10 cellular contexts compared by ENCODE assay signal in genomic region chr6:90222724-90223198, GRCh38.
A peak's percentile ranks its signal among the peaks of the same experiment; 100 is the strongest.
DNase-seq lines count a peak whose midpoint lies in the region; ATAC-seq, FAIRE-seq and TF ChIP-seq lines count a peak whose summit lies in the region.
"Had no signal": no experiment of that assay in that cellular context is flagged by ENCODE, and none has a peak within 500 bp of the region (broad histone marks: within the 10 kb centered on the region; RNA-seq: fewer than 3 reads in every experiment).

No MANE protein-coding gene starts in this region.

- H3K4me1 ChIP-seq in HepG2 (ENCODE audit: insufficient read depth, low read length) (peaks cover 12% of the 10 kb centered on the region), right lobe of liver (peaks cover 0 to 13% (median 3%) of the 10 kb centered on the region in 4 donors)

- WGBS in HepG2 (ENCODE audit: low lambda C conversion rate), result 52% methylated on average over 10 of the region's 10 CpGs
- 97% methylated on average over 10 of the region's 10 CpGs for WGBS in right lobe of liver (ENCODE audit: insufficient coverage, low coverage, low lambda C conversion rate, missing lambda C conversion rate)

- no peak for TF ChIP-seq RAD21 in HepG2 (CRISPR knock-in tag; IDR thresholded peaks at IDR 0.05)

- no peaks in the 10 kb centered on the region for H4K20me1 ChIP-seq in HepG2 (ENCODE audit: insufficient read depth, low read length)

- CTCF ChIA-PET in HepG2 (lab: Yijun Ruan, JAX; ENCODE audit: low intra/inter-chr PET ratio, low total read pairs), result no interaction called here

- no TSS peak for BruUV-seq in HepG2 (replicated peaks; lab: Mats Ljungman, UMichigan)

- H3K9me3 ChIP-seq in HepG2 (ENCODE audit: low read length) (no peaks in the 10 kb centered on the region), right lobe of liver (no peaks in the 10 kb centered on the region)

- FAIRE-seq in HepG2 (lab: Jason Lieb, UNC), result no peak

- no peak overlapping the region for H3K27ac ChIP-seq in HepG2 (ENCODE audit: extremely low read length, insufficient read depth, low read length)
- H3K27ac ChIP-seq in right lobe of liver, result no peak overlapping the region

- H2AFZ ChIP-seq in HepG2 (ENCODE audit: low read length), result no peak overlapping the region

- TF ChIP-seq EP300 in HepG2 (IDR thresholded peaks at IDR 0.05; ENCODE audit: low read depth in 2 of 2, low read length in 2 of 2) (no peak; a peak in 1 of 4 replicates), HepG2 (CRISPR knock-in tag; IDR thresholded peaks at IDR 0.05; ENCODE audit: borderline replicate concordance) (no peak)

- TF ChIP-seq CTCF in HepG2 (CRISPR knock-in tag; IDR thresholded peaks at IDR 0.05) (no peak), right lobe of liver (IDR thresholded peaks at IDR 0.05) (no peak)

- no peaks in the 10 kb centered on the region; a peak in 2 of 5 replicates for H3K27me3 ChIP-seq in HepG2 (ENCODE audit: control insufficient read depth in 1 of 2, insufficient read depth in 2 of 2, low read length in 2 of 2)
- no peaks in the 10 kb centered on the region for H3K27me3 ChIP-seq in right lobe of liver

- peak; percentile 27 for DNase-seq in HepG2 (ENCODE audit: low spot score)
- DNase-seq in right lobe of liver, result no peak
- peak; percentile 39 for DNase-seq in activated T-cell treated with anti-CD3 and anti-CD28 coated beads for 4 hours
- DNase-seq in kidney tubule cell (ENCODE audit: low spot score), result peak; percentile 94
- DNase-seq in C1 segment of cervical spinal cord (lab: John Stamatoyannopoulos, UW), result no peak
- DNase-seq in iPS-NIHi11 (ENCODE audit: low spot score), result no peak
- DNase-seq in DMS153 (lab: John Stamatoyannopoulos, UW), result no peak
- DNase-seq in cerebellum (ENCODE audit: low spot score), result no peak
- DNase-seq: caudate nucleus, Kasumi-1 had no signal

- TF ChIP-seq POLR2A in HepG2 (IDR thresholded peaks at IDR 0.05; ENCODE audit: insufficient read depth in 1 of 2, low read depth in 2 of 2, low read length in 2 of 2) (no peak), right lobe of liver (IDR thresholded peaks at IDR 0.05) (no peak)

- POLR2A ChIA-PET in HepG2 (lab: Yijun Ruan, JAX), result no interaction called here

- intact Hi-C loops in HepG2 (cut with micrococcal nuclease; ENCODE audit: unreplicated experiment) (no loop called here), right lobe of liver (cut with DNase I) (no loop called here)

- no peak overlapping the region for H3K4me2 ChIP-seq in HepG2 (ENCODE audit: low read depth, low read length)

- in situ Hi-C loops in HepG2 (cut with HindIII; ENCODE audit: extremely low pct_ligation_motif_present, low pct_unique_long_range_greater_than_20kb), result no loop called here

- no peak for ATAC-seq in HepG2
- no peak for ATAC-seq in right lobe of liver

- H3K4me3 ChIP-seq in HepG2 (replicated peaks in 1 of 3; ENCODE audit: insufficient read depth in 1 of 3, low read depth in 2 of 3, low read length in 3 of 3) (no peak overlapping the region), right lobe of liver (no peak overlapping the region)

- no peaks in the 10 kb centered on the region for H3K36me3 ChIP-seq in HepG2 (replicated peaks in 1 of 2; ENCODE audit: control insufficient read depth in 1 of 2, insufficient read depth in 2 of 2, low read length in 2 of 2)
- H3K36me3 ChIP-seq in right lobe of liver, result no peaks in the 10 kb centered on the region

- H3K79me2 ChIP-seq in HepG2 (ENCODE audit: insufficient read depth, low read length), result no peaks in the 10 kb centered on the region

- no peak overlapping the region for H3K9ac ChIP-seq in HepG2 (ENCODE audit: insufficient read depth, low read depth, low read length)

TF ChIP-seq in HepG2, 621 proteins besides CTCF, POLR2A, EP300 and RAD21:
- TF ChIP-seq ASH2L (IDR thresholded peaks at IDR 0.05; ENCODE audit: insufficient read length, low read depth, low read length), result no peak
- TF ChIP-seq FOSL2 (CRISPR knock-in tag; IDR thresholded peaks at IDR 0.05), result peak; percentile 89
- TF ChIP-seq TBX3 (IDR thresholded peaks at IDR 0.05; ENCODE audit: borderline replicate concordance), result 0 out of 2 replicates have a peak, but pooled peaks have one; percentile 13
- peak; percentile 18; the same call in 1 of the 2 replicates for TF ChIP-seq TFE3 (CRISPR knock-in tag; IDR thresholded peaks at IDR 0.05)
- no peak for TF ChIP-seq ZNF652 (CRISPR knock-in tag; IDR thresholded peaks at IDR 0.05; ENCODE audit: borderline replicate concordance, low read depth)
- no peak for TF ChIP-seq HNF1A (IDR thresholded peaks at IDR 0.05; ENCODE audit: low read depth)
- no peak for TF ChIP-seq HNF1A (CRISPR knock-in tag; IDR thresholded peaks at IDR 0.05; ENCODE audit: borderline replicate concordance)
- peak; percentile 91 for TF ChIP-seq ZBTB33 (CRISPR knock-in tag; IDR thresholded peaks at IDR 0.05)
- no peak for TF ChIP-seq SYNCRIP (IDR thresholded peaks at IDR 0.05; ENCODE audit: insufficient read depth, low read depth, low read length)
- TF ChIP-seq CHCHD3 (CRISPR knock-in tag; IDR thresholded peaks at IDR 0.05), result no peak
- no peak for TF ChIP-seq PBX2 (CRISPR knock-in tag; IDR thresholded peaks at IDR 0.05)
- TF ChIP-seq FOSL1 (CRISPR knock-in tag; IDR thresholded peaks at IDR 0.05; ENCODE audit: borderline replicate concordance), result peak; percentile 41; the same call in 1 of the 2 replicates
- no peak for TF ChIP-seq ZMYM2 (CRISPR knock-in tag; IDR thresholded peaks at IDR 0.05)
- TF ChIP-seq KDM3A (CRISPR knock-in tag; IDR thresholded peaks at IDR 0.05; ENCODE audit: low read depth), result no peak
- TF ChIP-seq CBX5 (CRISPR knock-in tag; IDR thresholded peaks at IDR 0.05; ENCODE audit: borderline replicate concordance), result no peak

Comparison
In these comparisons a context has a peak if more than half of its experiments do, and no peak if none do; other contexts are left out.
1. DNase-seq: peak in HepG2 (single experiment), activated T-cell treated with anti-CD3 and anti-CD28 coated beads for 4 hours (single experiment) and kidney tubule cell (single experiment); none in right lobe of liver (0 of 3), C1 segment of cervical spinal cord (0 of 14), iPS-NIHi11 (single experiment), DMS153 (single experiment) and cerebellum (single experiment).